In genomic region chr18:21366896-21367295, GRCh38 we compare ENCODE assay signal across 19 cellular contexts.
"Had no signal": no experiment of that assay in that cellular context is flagged by ENCODE, and none has a peak within 500 bp of the region (broad histone marks: within the 10 kb centered on the region; RNA-seq: fewer than 3 reads in every experiment).

No MANE protein-coding gene starts in this region.

- H3K27ac ChIP-seq: breast epithelium, epithelial cell of prostate, gastrocnemius medialis, parathyroid adenoma had no signal

- H3K4me3 Mint-ChIP-seq: activated CD8-positive, alpha-beta memory T cell treated with anti-CD3 and anti-CD28 coated beads, Interleukin-2, amount 10 ng/mL, durations not matched to agents 7 days and 5 days; activated naive CD8-positive, alpha-beta T cell treated with anti-CD3 and anti-CD28 coated beads for 36 hours; activated T-cell treated with anti-CD3 and anti-CD28 coated beads, Interleukin-2, amount 50 U/mL, for 72 hours; immature natural killer cell; natural killer cell treated with Interleukin-12 subunit alpha and Interleukin-12 subunit beta and Interleukin-15 and Interleukin-18, amount 100 ng/mL, for 72 hours had no signal

- H3K36me3 Mint-ChIP-seq: activated CD8-positive, alpha-beta memory T cell treated with anti-CD3 and anti-CD28 coated beads, Interleukin-2, amount 10 ng/mL, durations not matched to agents 7 days and 5 days; activated naive CD8-positive, alpha-beta T cell treated with anti-CD3 and anti-CD28 coated beads for 36 hours; immature natural killer cell; natural killer cell treated with Interleukin-12 subunit alpha and Interleukin-12 subunit beta and Interleukin-15 and Interleukin-18, amount 100 ng/mL, for 72 hours had no signal

- H3K4me1 Mint-ChIP-seq: activated CD8-positive, alpha-beta memory T cell treated with anti-CD3 and anti-CD28 coated beads, Interleukin-2, amount 10 ng/mL, durations not matched to agents 7 days and 5 days; activated naive CD8-positive, alpha-beta T cell treated with anti-CD3 and anti-CD28 coated beads for 36 hours; immature natural killer cell had no signal

- ATAC-seq: activated CD4-positive, CD25-positive, alpha-beta regulatory T cell treated with anti-CD3 and anti-CD28 coated beads, Interleukin-2, amount 50 U/mL, for 24 hours; activated CD8-positive, alpha-beta memory T cell treated with anti-CD3 and anti-CD28 coated beads, Interleukin-2, amount 10 ng/mL, durations not matched to agents 7 days and 5 days; activated T-cell treated with anti-CD3 and anti-CD28 coated beads, Interleukin-2, amount 50 U/mL, for 72 hours; gastrocnemius medialis; left colon; natural killer cell treated with Interleukin-12 subunit alpha and Interleukin-12 subunit beta and Interleukin-15 and Interleukin-18, amount 100 ng/mL, for 72 hours; stimulated activated naive CD8-positive, alpha-beta T cell treated with anti-CD3 and anti-CD28 coated beads, Interleukin-15, Interleukin-2, amounts not matched to agents 100 U/mL and 50 U/mL, for 24 hours had no signal

- H3K27ac Mint-ChIP-seq: activated CD8-positive, alpha-beta memory T cell treated with anti-CD3 and anti-CD28 coated beads, Interleukin-2, amount 10 ng/mL, durations not matched to agents 7 days and 5 days; activated naive CD8-positive, alpha-beta T cell treated with anti-CD3 and anti-CD28 coated beads for 36 hours; activated T-cell treated with anti-CD3 and anti-CD28 coated beads, Interleukin-2, amount 50 U/mL, for 72 hours; immature natural killer cell; natural killer cell treated with Interleukin-12 subunit alpha and Interleukin-12 subunit beta and Interleukin-15 and Interleukin-18, amount 100 ng/mL, for 72 hours had no signal

- H3K9me3 Mint-ChIP-seq: activated naive CD8-positive, alpha-beta T cell treated with anti-CD3 and anti-CD28 coated beads for 36 hours; activated T-cell treated with anti-CD3 and anti-CD28 coated beads, Interleukin-2, amount 50 U/mL, for 72 hours; natural killer cell treated with Interleukin-12 subunit alpha and Interleukin-12 subunit beta and Interleukin-15 and Interleukin-18, amount 100 ng/mL, for 72 hours had no signal

- DNase-seq: activated CD4-positive, alpha-beta T cell treated with anti-CD3 and anti-CD28 coated beads, Interleukin-2, amount 50 U/mL, for 48 hours; activated CD8-positive, alpha-beta memory T cell treated with anti-CD3 and anti-CD28 coated beads, Interleukin-2, amount 10 ng/mL, durations not matched to agents 7 days and 5 days; activated gamma-delta T cell treated with Interleukin-2 at 50 U/mL for 16 hours; activated naive CD8-positive, alpha-beta T cell treated with anti-CD3 and anti-CD28 coated beads for 36 hours; activated T-cell treated with anti-CD3 and anti-CD28 coated beads, Interleukin-2, amount 50 U/mL, for 72 hours; anterior cingulate cortex; gastrocnemius medialis; immature natural killer cell; left colon; mammary epithelial cell; retina; stimulated activated CD4-positive, alpha-beta T cell treated with anti-CD3 and anti-CD28 coated beads, Interleukin-4, amount 100 ng/mL, for 1 hour; stimulated activated CD8-positive, alpha-beta memory T cell treated with anti-CD3 and anti-CD28 coated beads, Interleukin-4, amount 100 ng/mL, for 48 hours; stimulated activated naive CD8-positive, alpha-beta T cell treated with anti-CD3 and anti-CD28 coated beads, Interleukin-15, Interleukin-2, amounts not matched to agents 100 U/mL and 50 U/mL, for 24 hours had no signal
